9 cellular contexts compared by ENCODE assay signal in genomic region chr2:72920317-72921087, GRCh38. TPM values are rescaled to one million over a fixed set of nuclear protein-coding genes. Genes with fewer than 3 reads are reported as not detected.
DNase-seq lines count a peak whose midpoint lies in the region; ATAC-seq and TF ChIP-seq lines count a peak whose summit lies in the region.
"Had no signal": no experiment of that assay in that cellular context is flagged by ENCODE, and none has a peak within 500 bp of the region (broad histone marks: within the 10 kb centered on the region; RNA-seq: fewer than 3 reads in every experiment).

No MANE protein-coding gene starts in this region.

- no peak for TF ChIP-seq CTCF in coronary artery (IDR thresholded peaks at IDR 0.05)

- POLR2A ChIA-PET in CD8-positive, alpha-beta memory T cell (lab: Charles Lee) = no interaction called here

- peak overlapping the region; percentile 26 for H3K4me3 ChIP-seq in CD8-positive, alpha-beta memory T cell (ENCODE audit: low read length)
- H3K4me3 ChIP-seq in coronary artery = peak overlapping the region; percentile 62
- no peak overlapping the region for H3K4me3 ChIP-seq in neuron (ENCODE audit: low read length)

- no peaks in the 10 kb centered on the region for H3K9me3 ChIP-seq in CD8-positive, alpha-beta memory T cell (ENCODE audit: low read length)
- no peaks in the 10 kb centered on the region for H3K9me3 ChIP-seq in neuron (ENCODE audit: low read length)

- no peak overlapping the region for H3K27ac Mint-ChIP-seq in CD8-positive, alpha-beta memory T cell

- H2AFZ ChIP-seq in neuron (ENCODE audit: low read depth, low read length) = peak overlapping the region; percentile 74

- no peaks in the 10 kb centered on the region for H3K36me3 Mint-ChIP-seq in CD8-positive, alpha-beta memory T cell

- H3K4me3 Mint-ChIP-seq in CD8-positive, alpha-beta memory T cell = peak overlapping the region; percentile 30 to 70 (median 52)

- H3K27me3 Mint-ChIP-seq in CD8-positive, alpha-beta memory T cell = peaks cover 59 to 61% of the 10 kb centered on the region in 2 donors

- H3K27ac ChIP-seq in CD8-positive, alpha-beta memory T cell (ENCODE audit: low read depth, low read length) = no peak overlapping the region
- H3K27ac ChIP-seq in coronary artery = no peak overlapping the region
- H3K27ac ChIP-seq in caudate nucleus (ENCODE audit: low read depth, low read length) = no peak overlapping the region

- peaks cover 36% of the 10 kb centered on the region for H3K4me1 ChIP-seq in CD8-positive, alpha-beta memory T cell (ENCODE audit: insufficient read depth, low read length)
- peaks cover 25% of the 10 kb centered on the region for H3K4me1 ChIP-seq in neuron (ENCODE audit: insufficient read depth, low read length)

- ATAC-seq in HG02798 (IDR thresholded peaks at IDR 0.05; ENCODE audit: poor library complexity, unreplicated experiment) = no peak
- ATAC-seq: HCT116 had no signal

- H3K9me3 Mint-ChIP-seq in CD8-positive, alpha-beta memory T cell = peaks cover 0 to under 1% (median 0%) of the 10 kb centered on the region in 5 donors

- peaks cover 72% of the 10 kb centered on the region for H3K27me3 ChIP-seq in CD8-positive, alpha-beta memory T cell (ENCODE audit: insufficient read depth, low read length, poor library complexity, severe bottlenecking)
- H3K27me3 ChIP-seq in neuron (ENCODE audit: insufficient read depth, low read length) = peaks cover 97% of the 10 kb centered on the region

- DNase-seq in CD8-positive, alpha-beta memory T cell = no peak
- DNase-seq in NCI-H1092 treated with DMSO at 0.1 percent for 48 hours (lab: John Stamatoyannopoulos, UW) (peak; percentile 4), coronary artery (ENCODE audit: low spot score) (peak; percentile 59), caudate nucleus (lab: John Stamatoyannopoulos, UW) (no peak), AML-193 (lab: John Stamatoyannopoulos, UW) (no peak), hypothalamus (lab: John Stamatoyannopoulos, UW) (no peak)

- H3K4me1 Mint-ChIP-seq in CD8-positive, alpha-beta memory T cell = peaks cover 22 to 48% (median 25%) of the 10 kb centered on the region in 3 donors

- CTCF ChIA-PET in CD8-positive, alpha-beta memory T cell (lab: Charles Lee) = no interaction called here

- H3K36me3 ChIP-seq in CD8-positive, alpha-beta memory T cell (ENCODE audit: insufficient read depth, low read length) = no peaks in the 10 kb centered on the region
- no peaks in the 10 kb centered on the region for H3K36me3 ChIP-seq in neuron (ENCODE audit: insufficient read depth, low read length)

RNA-seq across cellular contexts. Expression of gene EMX1, which starts 3.2 kb away (rescaled TPM):
- total RNA-seq in CD8-positive, alpha-beta memory T cell = under 1 TPM; 0.57 to 0.82 TPM
- not detected for polyA plus RNA-seq in CD8-positive, alpha-beta memory T cell

RNA-seq across cellular contexts. Expression of gene SPR, which starts 33.3 kb away (rescaled TPM):
- 1 to 10 TPM; 8.8 to 9.3 TPM for total RNA-seq in CD8-positive, alpha-beta memory T cell
- polyA plus RNA-seq in CD8-positive, alpha-beta memory T cell = 0.14 TPM

Comparison
In these comparisons a context has a peak if more than half of its experiments do, and no peak if none do; other contexts are left out.
1. DNase-seq: peak in NCI-H1092 treated with DMSO at 0.1 percent for 48 hours (single experiment) and coronary artery (single experiment); none in CD8-positive, alpha-beta memory T cell (0 of 5), caudate nucleus (0 of 61), AML-193 (0 of 2) and hypothalamus (0 of 51).